In genomic region chr1:209641216-209642181, GRCh38 we compare ENCODE assay signal across 2 cellular contexts.
A peak's percentile ranks its signal among the peaks of the same experiment; 100 is the strongest.
TF ChIP-seq lines count a peak whose summit lies in the region.

No MANE protein-coding gene starts in this region.

TF ChIP-seq in liver, 16 proteins besides CTCF, POLR2A, EP300 and RAD21:
- TF ChIP-seq MAX (IDR thresholded peaks at IDR 0.05) (peak; percentile 19), JUND (IDR thresholded peaks at IDR 0.05) (no peak), RXRA (IDR thresholded peaks at IDR 0.05) (peak; percentile 60), NR2F2 (IDR thresholded peaks at IDR 0.05) (peak; percentile 83), TAF1 (conservative IDR thresholded peaks at IDR 0.05) (no peak), SP1 (IDR thresholded peaks at IDR 0.05) (peak; percentile 59), GABPA (IDR thresholded peaks at IDR 0.05 in 1 of 2, conservative IDR thresholded peaks at IDR 0.05 in 1 of 2) (no peak)

TF ChIP-seq in HepG2, 621 proteins besides CTCF, POLR2A, EP300 and RAD21:
- TF ChIP-seq ZNF552 (CRISPR knock-in tag; IDR thresholded peaks at IDR 0.05; ENCODE audit: borderline replicate concordance): no peak
- TF ChIP-seq SAFB2 (CRISPR knock-in tag; IDR thresholded peaks at IDR 0.05; ENCODE audit: borderline replicate concordance, low read depth): no peak
- no peak for TF ChIP-seq ZNF792 (CRISPR knock-in tag; IDR thresholded peaks at IDR 0.05)
- TF ChIP-seq ZNF512 (CRISPR knock-in tag; IDR thresholded peaks at IDR 0.05): no peak
- TF ChIP-seq ZNF136 (CRISPR knock-in tag; IDR thresholded peaks at IDR 0.05; ENCODE audit: low read depth): no peak
- no peak for TF ChIP-seq SSRP1 (CRISPR knock-in tag; IDR thresholded peaks at IDR 0.05)
- no peak for TF ChIP-seq ZBTB46 (CRISPR knock-in tag; IDR thresholded peaks at IDR 0.05; ENCODE audit: borderline replicate concordance)
- no peak for TF ChIP-seq SETDB1 (CRISPR knock-in tag; IDR thresholded peaks at IDR 0.05; ENCODE audit: borderline replicate concordance)
- no peak for TF ChIP-seq ATF7 (IDR thresholded peaks at IDR 0.05)
- no peak for TF ChIP-seq ATF7 (CRISPR knock-in tag; IDR thresholded peaks at IDR 0.05)
